ENCODE assay signal across 30 cellular contexts in the genomic region with DNA sequence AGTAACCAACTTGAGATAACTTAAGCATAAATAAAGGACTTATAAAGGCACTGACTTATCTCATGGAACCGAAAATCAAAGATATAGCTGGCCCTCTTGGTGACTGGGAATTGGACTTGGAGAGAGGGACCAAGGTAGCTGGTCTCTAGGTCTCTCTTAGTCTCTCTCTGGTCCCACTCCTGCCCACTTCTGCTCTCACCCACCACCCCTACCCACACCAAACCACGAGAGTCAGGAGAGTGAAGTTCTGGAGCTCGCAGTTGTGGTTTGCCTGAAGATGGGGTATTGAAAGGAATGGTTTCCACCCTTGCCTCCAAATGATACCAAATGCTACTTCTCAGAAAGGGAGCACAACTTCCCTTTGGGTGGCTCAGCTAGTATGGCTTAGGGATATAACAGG.
"Had no signal": no experiment of that assay in that cellular context is flagged by ENCODE, and none has a peak within 500 bp of the region (broad histone marks: within the 10 kb centered on the region; RNA-seq: fewer than 3 reads in every experiment).

No MANE protein-coding gene starts in this region.

- H3K27ac ChIP-seq: ascending aorta, breast epithelium, cardiac muscle cell, coronary artery, heart right ventricle had no signal

- H3K9me3 ChIP-seq: ascending aorta, breast epithelium, esophagus squamous epithelium, gastroesophageal sphincter, heart right ventricle had no signal

- H3K4me3 ChIP-seq: ascending aorta, breast epithelium, cardiac muscle cell, coronary artery, esophagus squamous epithelium, gastroesophageal sphincter, heart right ventricle had no signal

- H3K36me3 ChIP-seq: ascending aorta, breast epithelium, cardiac muscle cell, esophagus squamous epithelium, gastroesophageal sphincter, heart right ventricle had no signal

- DNase-seq: activated CD4-positive, alpha-beta memory T cell treated with anti-CD3 and anti-CD28 coated beads for 36 hours; activated CD4-positive, alpha-beta T cell treated with anti-CD3 and anti-CD28 coated beads for 36 hours; activated CD4-positive, alpha-beta T cell treated with anti-CD3 and anti-CD28 coated beads, Interleukin-2, amount 10 ng/mL, durations not matched to agents 24 days and 14 days; activated CD4-positive, CD25-positive, alpha-beta regulatory T cell; activated CD4-positive, CD25-positive, alpha-beta regulatory T cell treated with anti-CD3 and anti-CD28 coated beads, Interleukin-2, amount 50 U/mL, for 72 hours; activated CD8-positive, alpha-beta memory T cell treated with anti-CD3 and anti-CD28 coated beads, Interleukin-2, amount 10 ng/mL, durations not matched to agents 7 days and 5 days; activated CD8-positive, alpha-beta memory T cell treated with anti-CD3 and anti-CD28 coated beads, Interleukin-2, amount 50 U/mL, for 4 hours; activated CD8-positive, alpha-beta T cell treated with anti-CD3 and anti-CD28 coated beads, Interleukin-2, amount 10 ng/mL, durations not matched to agents 7 days and 5 days; activated gamma-delta T cell; activated naive CD4-positive, alpha-beta T cell; activated naive CD4-positive, alpha-beta T cell treated with anti-CD3 and anti-CD28 coated beads, Interleukin-2, amount 10 ng/mL, durations not matched to agents 7 days and 5 days; activated naive CD8-positive, alpha-beta T cell treated with anti-CD3 and anti-CD28 coated beads, Interleukin-2, amount 10 ng/mL, durations not matched to agents 7 days and 5 days; activated T-cell treated with anti-CD3 and anti-CD28 coated beads, Interleukin-2, amount 50 U/mL, for 1 hour; activated T-cell treated with anti-CD3 and anti-CD28 coated beads, Interleukin-2, amount 50 U/mL, for 48 hours; dermis blood vessel endothelial cell; effector CD4-positive, alpha-beta T cell; effector memory CD8-positive, alpha-beta T cell; erythroblast; esophagus squamous epithelium; foreskin melanocyte; heart right ventricle; T-helper 1 cell; T-helper 17 cell; T1000 had no signal

- H3K27me3 ChIP-seq: ascending aorta, breast epithelium, cardiac muscle cell, esophagus squamous epithelium, gastroesophageal sphincter, heart right ventricle had no signal

- ATAC-seq: activated CD4-positive, alpha-beta T cell treated with anti-CD3 and anti-CD28 coated beads for 36 hours; activated CD8-positive, alpha-beta memory T cell treated with anti-CD3 and anti-CD28 coated beads, Interleukin-2, amount 10 ng/mL, durations not matched to agents 7 days and 5 days; activated CD8-positive, alpha-beta T cell treated with anti-CD3 and anti-CD28 coated beads, Interleukin-2, amount 10 ng/mL, durations not matched to agents 7 days and 5 days; activated naive CD4-positive, alpha-beta T cell treated with anti-CD3 and anti-CD28 coated beads, Interleukin-2, amount 50 U/mL, for 72 hours; effector memory CD8-positive, alpha-beta T cell; gastroesophageal sphincter; heart right ventricle; T-helper 17 cell had no signal

- H3K4me1 ChIP-seq: breast epithelium had no signal
